32 cellular contexts compared by ENCODE assay signal in genomic region chr11:45877845-45878244, GRCh38. TPM values are rescaled to one million over a fixed set of nuclear protein-coding genes. Genes with fewer than 3 reads are reported as not detected.
DNase-seq lines count a peak whose midpoint lies in the region; ATAC-seq, FAIRE-seq and TF ChIP-seq lines count a peak whose summit lies in the region.
"Had no signal": no experiment of that assay in that cellular context is flagged by ENCODE, and none has a peak within 500 bp of the region (broad histone marks: within the 10 kb centered on the region; RNA-seq: fewer than 3 reads in every experiment).

No MANE protein-coding gene starts in this region.

- H3K27ac ChIP-seq in K562 (ENCODE audit: extremely low read depth, low read depth, low read length): no peak overlapping the region
- H3K27ac ChIP-seq: 22Rv1; A549; BLaER1; BLaER1 treated with 17β-estradiol and CSF1 and Interleukin-3, amounts not matched to agents 10 nM and 100 nM; C4-2B had no signal

- no peak for TF ChIP-seq EP300 in K562 (IDR thresholded peaks at IDR 0.05; ENCODE audit: low read length)

- H3K27me3 ChIP-seq in K562 (ENCODE audit: control insufficient read depth in 2 of 2, insufficient read depth in 2 of 2, low read length in 2 of 2): no peaks in the 10 kb centered on the region
- H3K27me3 ChIP-seq: BE2C; BLaER1; BLaER1 treated with 17β-estradiol and CSF1 and Interleukin-3, amounts not matched to agents 10 nM and 100 nM had no signal

- no peak for TF ChIP-seq RAD21 in K562 (CRISPR knock-in tag; conservative IDR thresholded peaks at IDR 0.05 in 1 of 2, IDR thresholded peaks at IDR 0.05 in 1 of 2)

- H3K36me3 ChIP-seq in K562 (ENCODE audit: control insufficient read depth, insufficient read depth, low read length): peaks cover 65% of the 10 kb centered on the region

- ATAC-seq in K562: no peak
- ATAC-seq: A549; CD8-positive, alpha-beta T cell had no signal

- no peaks in the 10 kb centered on the region for H3K79me2 ChIP-seq in K562 (ENCODE audit: control insufficient read depth, insufficient read depth, low read length)

- in situ Hi-C loops in K562 (cut with MboI): no loop called here

- H3K4me2 ChIP-seq in K562 (ENCODE audit: insufficient read depth, low read length): no peak overlapping the region
- H3K4me2 ChIP-seq: A549; BLaER1; BLaER1 treated with 17β-estradiol and CSF1 and Interleukin-3, amounts not matched to agents 10 nM and 100 nM had no signal

- H3K9me3 ChIP-seq in K562 (replicated peaks; ENCODE audit: control insufficient read depth, insufficient read depth, low read depth, low read length): no peaks in the 10 kb centered on the region
- H3K9me3 ChIP-seq: A549; BE2C; BLaER1; BLaER1 treated with 17β-estradiol and CSF1 and Interleukin-3, amounts not matched to agents 10 nM and 100 nM; Caco-2 had no signal

- POLR2A ChIA-PET in K562 (lab: Yijun Ruan, JAX): no interaction called here

- no peak overlapping the region for H2AFZ ChIP-seq in K562 (ENCODE audit: low read depth, low read length)

- DNase-seq in K562 (ENCODE audit: extremely low read depth in 1 of 4, low spot score in 3 of 4) (peak; percentile 34 to 59 (median 40)), AG08396 (ENCODE audit: low spot score) (no peak)
- DNase-seq: 8988T; ACHN; AML-193; BE2C; C1 segment of cervical spinal cord; Caco-2; Calu3; CD4-positive, alpha-beta memory T cell; CD4-positive, alpha-beta T cell; CD4-positive, CD25-positive, alpha-beta regulatory T cell; CD8-positive, alpha-beta memory T cell; CD8-positive, alpha-beta T cell; COR-L47; DMS 273 treated with DMSO at 0.1 percent for 48 hours; DMS153; DMS53; DMS79; DMS79 treated with DMSO at 0.1 percent for 48 hours; DND-41; EL had no signal

- CTCF ChIA-PET in K562 (lab: Yijun Ruan, JAX; ENCODE audit: low intra/inter-chr PET ratio): no interaction called here

- FAIRE-seq in K562 (lab: Jason Lieb, UNC): peak; percentile 64
- FAIRE-seq: A204.1, A549, D721Med had no signal

- 33% methylated on average over 3 of the region's 3 CpGs for WGBS in K562 (ENCODE audit: insufficient coverage, low coverage, missing lambda C conversion rate)

- no peak for TF ChIP-seq CTCF in K562 (IDR thresholded peaks at IDR 0.05 in 2 of 3, conservative IDR thresholded peaks at IDR 0.05 in 1 of 3; ENCODE audit: insufficient read depth in 2 of 3, low read depth in 1 of 3, low read length in 3 of 3)

- TF ChIP-seq POLR2A in K562 (conservative IDR thresholded peaks at IDR 0.05): no peak

- no peaks in the 10 kb centered on the region for H3K9me1 ChIP-seq in K562 (ENCODE audit: control insufficient read depth, insufficient read depth, low read length)

- intact Hi-C loops in K562 (cut with micrococcal nuclease): loop anchor here (10.0 kb wide), 1 partner anchor 67 kb away; no protein-coding TSS in a partner anchor

- H3K9ac ChIP-seq in K562 (ENCODE audit: insufficient read depth in 1 of 2, low read depth in 2 of 2, low read length in 2 of 2): no peak overlapping the region
- H3K9ac ChIP-seq: BLaER1; BLaER1 treated with 17β-estradiol and CSF1 and Interleukin-3, amounts not matched to agents 10 nM and 100 nM had no signal

- H4K20me1 ChIP-seq in K562 (replicated peaks; ENCODE audit: control insufficient read depth, insufficient read depth, low read length): peaks cover 11% of the 10 kb centered on the region

- BruUV-seq in K562 (replicated peaks; lab: Mats Ljungman, UMichigan): no TSS peak

- H3K4me1 ChIP-seq in K562 (replicated peaks in 1 of 2; ENCODE audit: control insufficient read depth in 2 of 2, insufficient read depth in 2 of 2, low read length in 2 of 2): peaks cover 11 to 22% of the 10 kb centered on the region in 2 experiments

- no peak overlapping the region for H3K4me3 ChIP-seq in K562
- H3K4me3 ChIP-seq: A549; BLaER1; BLaER1 treated with 17β-estradiol and CSF1 and Interleukin-3, amounts not matched to agents 10 nM and 100 nM had no signal

RNA-seq across cellular contexts. Expression of gene MAPK8IP1, which starts 7.6 kb away (rescaled TPM):
- 1.4 and 6.4 TPM in 2 replicates for total RNA-seq in K562 (2011; cell fraction: chromatin; rRNA removed; ENCODE audit: low replicate concordance)
- 4.3 and 4.5 TPM in 2 replicates for total RNA-seq in K562 (2011; cell fraction: nucleolus; rRNA removed)
- 2.4 and 2.6 TPM in 2 replicates for total RNA-seq in K562 (2011; cell fraction: nucleoplasm; rRNA removed)
- total RNA-seq in K562 (2014; rRNA removed) (5.4 and 8.0 TPM in 2 replicates), K562 (2014; rRNA removed; fragmentation: Illumina TruSeq; extraction: Trizol) (0.89 and 1.5 TPM in 2 replicates), K562 (2015; rRNA removed; fragmentation: Illumina TruSeq; extraction: Trizol) (2.1 and 2.3 TPM in 2 replicates), K562 (2021) (6.6 and 6.9 TPM in 2 replicates)
- polyA plus RNA-seq in K562 (2011; rRNA removed) (2.5 and 3.9 TPM in 2 replicates), K562 (2014; fragmentation: Illumina TruSeq; extraction: Trizol) (2.9 and 4.0 TPM in 2 replicates), K562 (2014; fragmentation: Nextera tagmentation; extraction: Ambion mirVana) (under 1 TPM; 0.13 to 0.14 TPM), K562 (2014; rRNA removed) (4.3 and 4.9 TPM in 2 replicates)
- 4.4 and 9.8 TPM in 2 replicates for polyA plus RNA-seq in K562 (2011; cell fraction: cytosol; rRNA removed)
- polyA plus RNA-seq in K562 (2011; cell fraction: nucleus; rRNA removed): 7.2 and 11.0 TPM in 2 replicates
- polyA plus RNA-seq in K562 (2012): 3.3 and 3.7 TPM in 2 replicates
- polyA minus RNA-seq in K562 (2011; rRNA and poly(A)+ RNA removed): 1.6 and 1.7 TPM in 2 replicates
- 4.6 and 9.6 TPM in 2 replicates for polyA minus RNA-seq in K562 (2011; cell fraction: cytosol; rRNA and poly(A)+ RNA removed)
- 1.5 and 1.7 TPM in 2 replicates for polyA minus RNA-seq in K562 (2011; cell fraction: nucleus; rRNA and poly(A)+ RNA removed)
- polyA plus RNA-seq: CD14-positive monocyte had no signal

RNA-seq across cellular contexts. Expression of gene FREY1, which starts 29.2 kb away (rescaled TPM):
- total RNA-seq in K562 (2011; cell fraction: chromatin; rRNA removed; ENCODE audit: low replicate concordance): 1.1 and 7.5 TPM in 2 replicates
- total RNA-seq in K562 (2011; cell fraction: nucleolus; rRNA removed): 3.9 and 5.7 TPM in 2 replicates
- total RNA-seq in K562 (2011; cell fraction: nucleoplasm; rRNA removed): 3.1 and 4.0 TPM in 2 replicates
- 1.5 TPM in 1 of 2 replicates, not detected in the other for total RNA-seq in K562 (2014; rRNA removed)
- total RNA-seq in K562 (2014; rRNA removed; fragmentation: Illumina TruSeq; extraction: Trizol): not detected in 2 replicates
- 0.83 and 1.1 TPM in 2 replicates for total RNA-seq in K562 (2015; rRNA removed; fragmentation: Illumina TruSeq; extraction: Trizol)
- 0.76 and 1.1 TPM in 2 replicates for total RNA-seq in K562 (2021)
- 0.28 TPM in 1 of 2 replicates, not detected in the other for polyA plus RNA-seq in K562 (2011; rRNA removed)
- polyA plus RNA-seq in K562 (2011; cell fraction: cytosol; rRNA removed): 0.72 and 0.74 TPM in 2 replicates
- polyA plus RNA-seq in K562 (2011; cell fraction: nucleus; rRNA removed): 1.00 and 1.8 TPM in 2 replicates
- polyA plus RNA-seq in K562 (2012): 0.47 and 0.65 TPM in 2 replicates
- 0.25 TPM in 1 of 2 replicates, not detected in the other for polyA plus RNA-seq in K562 (2014; fragmentation: Illumina TruSeq; extraction: Trizol)
- not detected for polyA plus RNA-seq in K562 (2014; fragmentation: Nextera tagmentation; extraction: Ambion mirVana)
- polyA plus RNA-seq in K562 (2014; rRNA removed): not detected in 2 replicates
- 0.66 TPM in 1 of 2 replicates, not detected in the other for polyA minus RNA-seq in K562 (2011; rRNA and poly(A)+ RNA removed)
- not detected in 2 replicates for polyA minus RNA-seq in K562 (2011; cell fraction: cytosol; rRNA and poly(A)+ RNA removed)
- polyA minus RNA-seq in K562 (2011; cell fraction: nucleus; rRNA and poly(A)+ RNA removed): 4.4 and 5.3 TPM in 2 replicates
- polyA plus RNA-seq: AG04450; CD14-positive monocyte; CD4-positive, alpha-beta memory T cell; CD4-positive, CD25-positive, alpha-beta regulatory T cell had no signal

RNA-seq across cellular contexts. Expression of gene CRY2, which starts 30.6 kb away (rescaled TPM):
- 74.3 and 112 TPM in 2 replicates for total RNA-seq in K562 (2011; cell fraction: chromatin; rRNA removed; ENCODE audit: low replicate concordance)
- 59.2 and 64.6 TPM in 2 replicates for total RNA-seq in K562 (2011; cell fraction: nucleolus; rRNA removed)
- total RNA-seq in K562 (2011; cell fraction: nucleoplasm; rRNA removed): 69.7 and 90.4 TPM in 2 replicates
- 15.1 and 18.3 TPM in 2 replicates for total RNA-seq in K562 (2014; rRNA removed)
- 8.5 and 10.4 TPM in 2 replicates for total RNA-seq in K562 (2014; rRNA removed; fragmentation: Illumina TruSeq; extraction: Trizol)
- total RNA-seq in K562 (2015; rRNA removed; fragmentation: Illumina TruSeq; extraction: Trizol): 10.9 and 13.3 TPM in 2 replicates
- 23.9 and 24.0 TPM in 2 replicates for total RNA-seq in K562 (2021)
- polyA plus RNA-seq in K562 (2011; rRNA removed): 15.8 and 21.7 TPM in 2 replicates
- 16.3 and 16.9 TPM in 2 replicates for polyA plus RNA-seq in K562 (2011; cell fraction: cytosol; rRNA removed)
- 59.5 and 77.3 TPM in 2 replicates for polyA plus RNA-seq in K562 (2011; cell fraction: nucleus; rRNA removed)
- polyA plus RNA-seq in K562 (2012): 10.6 and 11.5 TPM in 2 replicates
- 14.5 and 14.8 TPM in 2 replicates for polyA plus RNA-seq in K562 (2014; fragmentation: Illumina TruSeq; extraction: Trizol)
- polyA plus RNA-seq in K562 (2014; fragmentation: Nextera tagmentation; extraction: Ambion mirVana): 1 to 10 TPM; 2.3 to 3.3 TPM
- polyA plus RNA-seq in K562 (2014; rRNA removed): 13.5 and 17.1 TPM in 2 replicates
- polyA minus RNA-seq in K562 (2011; rRNA and poly(A)+ RNA removed): 27.1 and 32.0 TPM in 2 replicates
- polyA minus RNA-seq in K562 (2011; cell fraction: cytosol; rRNA and poly(A)+ RNA removed): 17.7 and 18.3 TPM in 2 replicates
- polyA minus RNA-seq in K562 (2011; cell fraction: nucleus; rRNA and poly(A)+ RNA removed): 28.8 and 31.0 TPM in 2 replicates

RNA-seq across cellular contexts. Expression of gene PEX16, which starts 39.8 kb away (rescaled TPM):
- 11.5 and 39.4 TPM in 2 replicates for total RNA-seq in K562 (2011; cell fraction: chromatin; rRNA removed; ENCODE audit: low replicate concordance)
- 47.2 and 58.2 TPM in 2 replicates for total RNA-seq in K562 (2011; cell fraction: nucleolus; rRNA removed)
- 22.8 and 24.3 TPM in 2 replicates for total RNA-seq in K562 (2011; cell fraction: nucleoplasm; rRNA removed)
- total RNA-seq in K562 (2014; rRNA removed) (43.9 and 48.4 TPM in 2 replicates), K562 (2014; rRNA removed; fragmentation: Illumina TruSeq; extraction: Trizol) (6.0 and 8.9 TPM in 2 replicates), K562 (2015; rRNA removed; fragmentation: Illumina TruSeq; extraction: Trizol) (16.2 and 22.5 TPM in 2 replicates), K562 (2021) (33.7 and 37.3 TPM in 2 replicates)
- polyA plus RNA-seq in K562 (2011; rRNA removed) (14.6 and 16.6 TPM in 2 replicates), K562 (2014; fragmentation: Illumina TruSeq; extraction: Trizol) (7.5 and 20.4 TPM in 2 replicates), K562 (2014; fragmentation: Nextera tagmentation; extraction: Ambion mirVana) (1 to 10 TPM; 1.5 to 3.9 TPM), K562 (2014; rRNA removed) (30.8 and 38.3 TPM in 2 replicates)
- polyA plus RNA-seq in K562 (2011; cell fraction: cytosol; rRNA removed): 17.9 and 33.5 TPM in 2 replicates
- 42.7 and 61.1 TPM in 2 replicates for polyA plus RNA-seq in K562 (2011; cell fraction: nucleus; rRNA removed)
- 18.8 and 30.4 TPM in 2 replicates for polyA plus RNA-seq in K562 (2012)
- polyA minus RNA-seq in K562 (2011; rRNA and poly(A)+ RNA removed): 7.6 and 8.4 TPM in 2 replicates
- 15.4 and 23.8 TPM in 2 replicates for polyA minus RNA-seq in K562 (2011; cell fraction: cytosol; rRNA and poly(A)+ RNA removed)
- 24.3 and 25.0 TPM in 2 replicates for polyA minus RNA-seq in K562 (2011; cell fraction: nucleus; rRNA and poly(A)+ RNA removed)

RNA-seq across cellular contexts. Expression of gene LARGE2, which starts 44.6 kb away (rescaled TPM):
- total RNA-seq in K562 (2011; cell fraction: chromatin; rRNA removed; ENCODE audit: low replicate concordance): 10.2 and 37.1 TPM in 2 replicates
- total RNA-seq in K562 (2011; cell fraction: nucleolus; rRNA removed): 31.2 and 41.2 TPM in 2 replicates
- total RNA-seq in K562 (2011; cell fraction: nucleoplasm; rRNA removed): 24.0 and 27.8 TPM in 2 replicates
- 6.6 and 8.7 TPM in 2 replicates for total RNA-seq in K562 (2014; rRNA removed)
- 1.7 and 2.5 TPM in 2 replicates for total RNA-seq in K562 (2014; rRNA removed; fragmentation: Illumina TruSeq; extraction: Trizol)
- 2.6 and 2.7 TPM in 2 replicates for total RNA-seq in K562 (2015; rRNA removed; fragmentation: Illumina TruSeq; extraction: Trizol)
- 12.6 and 14.1 TPM in 2 replicates for total RNA-seq in K562 (2021)
- polyA plus RNA-seq in K562 (2011; rRNA removed): 7.2 and 12.7 TPM in 2 replicates
- 14.0 and 25.6 TPM in 2 replicates for polyA plus RNA-seq in K562 (2011; cell fraction: cytosol; rRNA removed)
- polyA plus RNA-seq in K562 (2011; cell fraction: nucleus; rRNA removed): 41.1 and 66.6 TPM in 2 replicates
- 6.0 and 6.7 TPM in 2 replicates for polyA plus RNA-seq in K562 (2012)
- polyA plus RNA-seq in K562 (2014; fragmentation: Illumina TruSeq; extraction: Trizol): 8.9 and 16.3 TPM in 2 replicates
- under 1 TPM; 0.56 to 0.80 TPM for polyA plus RNA-seq in K562 (2014; fragmentation: Nextera tagmentation; extraction: Ambion mirVana)
- polyA plus RNA-seq in K562 (2014; rRNA removed): 12.4 and 15.8 TPM in 2 replicates
- polyA minus RNA-seq in K562 (2011; rRNA and poly(A)+ RNA removed): 2.7 and 3.1 TPM in 2 replicates
- 4.4 and 4.6 TPM in 2 replicates for polyA minus RNA-seq in K562 (2011; cell fraction: cytosol; rRNA and poly(A)+ RNA removed)
- 7.1 and 8.6 TPM in 2 replicates for polyA minus RNA-seq in K562 (2011; cell fraction: nucleus; rRNA and poly(A)+ RNA removed)
- total RNA-seq: A172 had no signal
- polyA plus RNA-seq: AG04450, CD14-positive monocyte had no signal
